Comparison of ENCODE assay signal across 1 cellular context in the genomic region with DNA sequence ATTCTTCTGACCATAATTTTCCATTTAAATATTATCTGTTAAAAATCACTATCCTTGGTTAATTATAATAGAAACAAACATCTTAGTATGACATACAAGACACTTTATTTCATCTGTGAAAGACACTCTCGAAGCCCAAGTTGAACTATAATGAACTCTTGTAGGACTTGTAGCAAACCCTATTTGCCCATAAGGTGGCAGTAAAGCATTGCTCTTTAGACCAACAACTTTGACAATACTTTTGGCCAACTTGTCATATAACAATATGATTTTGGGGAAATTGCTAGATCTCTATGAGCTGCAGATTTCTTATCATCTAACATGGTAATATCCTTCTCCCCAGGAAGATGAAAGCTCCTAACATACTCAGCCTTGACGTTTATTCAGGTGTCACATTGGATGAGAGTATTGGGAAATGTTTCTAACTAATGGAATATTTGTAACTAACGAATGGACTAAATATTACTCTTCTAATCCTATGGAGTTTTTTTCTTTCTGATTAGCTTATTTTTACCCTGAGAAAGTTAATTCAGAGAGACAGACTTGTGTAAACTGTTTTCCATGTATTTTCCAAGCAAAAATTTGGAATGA.
TF ChIP-seq lines count a peak whose summit lies in the region.

No MANE protein-coding gene starts in this region.

TF ChIP-seq in endothelial cell of umbilical vein, 7 proteins besides CTCF, POLR2A, EP300 and RAD21:
- TF ChIP-seq GATA2 (IDR thresholded peaks at IDR 0.05; ENCODE audit: insufficient read depth, insufficient read length, low read depth, low read length) (no peak), MYC (IDR thresholded peaks at IDR 0.05; ENCODE audit: low read depth, low read length) (no peak), FOS (IDR thresholded peaks at IDR 0.05; ENCODE audit: borderline replicate concordance, insufficient read depth, low read length) (no peak)
- TF ChIP-seq, protein P1, sequence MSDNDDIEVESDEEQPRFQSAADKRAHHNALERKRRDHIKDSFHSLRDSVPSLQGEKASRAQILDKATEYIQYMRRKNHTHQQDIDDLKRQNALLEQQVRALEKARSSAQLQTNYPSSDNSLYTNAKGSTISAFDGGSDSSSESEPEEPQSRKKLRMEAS (IDR thresholded peaks at IDR 0.05; ENCODE audit: insufficient read depth, insufficient read length): no peak
TF ChIP-seq in endothelial cell of umbilical vein: peak in this region for 0.
